In the genomic region with DNA sequence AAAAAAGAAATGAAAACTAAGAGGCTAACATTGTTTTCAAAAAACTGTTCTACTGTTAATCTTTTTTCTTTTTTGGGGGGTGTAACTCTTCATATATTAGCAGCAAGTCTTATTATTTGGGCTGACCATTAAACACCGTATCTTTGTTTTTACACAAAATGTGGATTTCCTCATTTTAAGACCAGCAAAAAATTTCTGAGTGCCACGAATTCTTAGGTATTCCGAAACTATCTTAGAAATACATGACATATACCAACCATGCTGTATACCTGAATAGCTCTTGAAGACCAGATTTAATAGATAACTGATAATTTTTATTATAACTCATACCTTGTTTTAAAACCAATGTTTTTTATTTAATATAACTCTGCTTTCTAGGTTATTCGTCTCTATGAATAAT, we compare ENCODE assay signal across 8 cellular contexts. TPM values are rescaled to one million over a fixed set of nuclear protein-coding genes. Genes with fewer than 3 reads are reported as not detected.
DNase-seq lines count a peak whose midpoint lies in the region; ATAC-seq and TF ChIP-seq lines count a peak whose summit lies in the region.

No MANE protein-coding gene starts in this region.

- intact Hi-C loops in esophagus muscularis mucosa (cut with DNase I): loop anchor here (5.0 kb wide), 1 partner anchor 48 kb away; no protein-coding TSS in a partner anchor

- 34% methylated on average over 4 of the region's 4 CpGs for WGBS in esophagus muscularis mucosa

- peak overlapping the region; percentile 78 to 90 (median 84) for H3K4me3 ChIP-seq in esophagus muscularis mucosa
- peak overlapping the region; percentile 84 for H3K4me3 ChIP-seq in parathyroid adenoma (ENCODE audit: low read depth, low read length)

- no peak for TF ChIP-seq POLR2A in esophagus muscularis mucosa (IDR thresholded peaks at IDR 0.05; ENCODE audit: low read depth)

- peak overlapping the region; percentile 69 for H3K4me2 ChIP-seq in parathyroid adenoma (ENCODE audit: low read length)

- no peak overlapping the region for H3K9ac ChIP-seq in parathyroid adenoma

- H2AFZ ChIP-seq in parathyroid adenoma: peak overlapping the region; percentile 31

- peak; percentile 37 for DNase-seq in ELR (ENCODE audit: low read depth)
- peak; percentile 37 for DNase-seq in RKO (ENCODE audit: low spot score)
- DNase-seq in esophagus muscularis mucosa (ENCODE audit: extremely low spot score): no peak
- no peak for DNase-seq in left lobe of liver (ENCODE audit: low spot score)
- DNase-seq in UCSD-AML1 (lab: John Stamatoyannopoulos, UW; ENCODE audit: unreplicated experiment): no peak
- no peak for DNase-seq in middle frontal gyrus (ENCODE audit: extremely low spot score, low spot score)
- DNase-seq in Kasumi-1 (lab: John Stamatoyannopoulos, UW): no peak

- H3K9me3 ChIP-seq in esophagus muscularis mucosa (no peaks in the 10 kb centered on the region), parathyroid adenoma (ENCODE audit: control insufficient read depth, low read length) (no peaks in the 10 kb centered on the region)

- H3K36me3 ChIP-seq in esophagus muscularis mucosa (peaks cover 0 to 4% (median 1%) of the 10 kb centered on the region in 4 donors), parathyroid adenoma (ENCODE audit: control insufficient read depth, insufficient read depth, low read length) (no peaks in the 10 kb centered on the region)

- TF ChIP-seq CTCF in esophagus muscularis mucosa (IDR thresholded peaks at IDR 0.05) (no peak), parathyroid adenoma (IDR thresholded peaks at IDR 0.05) (no peak)

- no peak for TF ChIP-seq EP300 in esophagus muscularis mucosa (IDR thresholded peaks at IDR 0.05)

- peaks cover 6% of the 10 kb centered on the region for H3K79me2 ChIP-seq in parathyroid adenoma

- H3K27ac ChIP-seq in esophagus muscularis mucosa (replicated peaks in 1 of 4) (peak overlapping the region; percentile 85 to 95 (median 92)), parathyroid adenoma (no peak overlapping the region)

- ATAC-seq in left lobe of liver: no peak

- H3K27me3 ChIP-seq in esophagus muscularis mucosa (no peaks in the 10 kb centered on the region), parathyroid adenoma (ENCODE audit: control insufficient read depth, insufficient read depth, low read length) (no peaks in the 10 kb centered on the region)

- H3K4me1 ChIP-seq in esophagus muscularis mucosa (peaks cover 20 to 56% (median 46%) of the 10 kb centered on the region in 4 donors), parathyroid adenoma (peaks cover 2% of the 10 kb centered on the region)

RNA-seq across cellular contexts. Expression of a gene that starts 0.6 kb away (rescaled TPM):
- 10 to 100 TPM; 14.7 to 25.3 (median 19.3) TPM for total RNA-seq in esophagus muscularis mucosa
- total RNA-seq in left lobe of liver: 9.0 TPM

RNA-seq across cellular contexts. Expression of a gene that starts 1.3 kb away (rescaled TPM):
- 10 to 100 TPM; 15.7 to 39.9 (median 24.7) TPM for total RNA-seq in esophagus muscularis mucosa
- 26.9 TPM for total RNA-seq in left lobe of liver

Comparison
In these comparisons a context has a peak if more than half of its experiments do, and no peak if none do; other contexts are left out.
1. DNase-seq: peak in ELR (single experiment) and RKO (single experiment); none in esophagus muscularis mucosa (single experiment), left lobe of liver (single experiment), UCSD-AML1 (single experiment), middle frontal gyrus (single experiment) and Kasumi-1 (0 of 2).